In genomic region chr2:160920791-160921303, GRCh38 we compare ENCODE assay signal across 12 cellular contexts.
DNase-seq lines count a peak whose midpoint lies in the region; ATAC-seq and TF ChIP-seq lines count a peak whose summit lies in the region.
"Had no signal": no experiment of that assay in that cellular context is flagged by ENCODE, and none has a peak within 500 bp of the region (broad histone marks: within the 10 kb centered on the region; RNA-seq: fewer than 3 reads in every experiment).

No MANE protein-coding gene starts in this region.

- H3K27ac ChIP-seq in heart left ventricle, result peak overlapping the region in 9 of 12 donors; percentile 37 to 73 (median 59)
- H3K27ac ChIP-seq in prostate gland, result peak overlapping the region; percentile 9 to 25

- peak; percentile 55 for DNase-seq in BE2C
- peak; percentile 21 to 58 (median 48) for DNase-seq in heart left ventricle
- no peak for DNase-seq in prostate gland (ENCODE audit: low spot score)
- DNase-seq in NCI-H2081 treated with DMSO at 0.1 percent for 48 hours (lab: John Stamatoyannopoulos, UW), result no peak
- no peak for DNase-seq in foreskin melanocyte
- DNase-seq in NCI-H1436 treated with DMSO at 0.1 percent for 48 hours (lab: John Stamatoyannopoulos, UW), result no peak
- DNase-seq in AML-193 (lab: John Stamatoyannopoulos, UW), result no peak
- DNase-seq: CD4-positive, alpha-beta T cell; immature natural killer cell; NCI-H146; stimulated activated naive CD8-positive, alpha-beta T cell treated with anti-CD3 and anti-CD28 coated beads, Interleukin-15, Interleukin-2, amounts not matched to agents 100 U/mL and 50 U/mL, for 24 hours had no signal

- intact Hi-C loops in heart left ventricle (cut with DNase I), result loop anchor here in 3 of 10 donors (2.0 to 10.0 kb wide), 3 partner anchors 44 to 596 kb away; no protein-coding TSS in a partner anchor
- intact Hi-C loops in prostate gland (cut with DNase I), result no loop called here

- WGBS in heart left ventricle, 4 donors, result 35 to 62% (median 50%) methylated on average over 8 of the region's 8 CpGs
- WGBS in prostate gland, result 65% methylated on average over 8 of the region's 8 CpGs

- peaks cover 16% of the 10 kb centered on the region for H3K4me1 ChIP-seq in BE2C
- H3K4me1 ChIP-seq in heart left ventricle, result peaks cover 0 to 45% (median 18%) of the 10 kb centered on the region in 12 donors
- H3K4me1 ChIP-seq in prostate gland (replicated peaks), result no peaks in the 10 kb centered on the region

- TF ChIP-seq CTCF in BE2C (IDR thresholded peaks at IDR 0.05; ENCODE audit: low read depth, low read length) (no peak), WI38 (IDR thresholded peaks at IDR 0.05; ENCODE audit: low read depth, low read length) (no peak), heart left ventricle (IDR thresholded peaks at IDR 0.05) (no peak), prostate gland (IDR thresholded peaks at IDR 0.05) (no peak)

- ATAC-seq in heart left ventricle, result peak; percentile 57 to 86 (median 73)
- ATAC-seq: stimulated activated naive CD8-positive, alpha-beta T cell treated with anti-CD3 and anti-CD28 coated beads, Interleukin-15, Interleukin-2, amounts not matched to agents 100 U/mL and 50 U/mL, for 24 hours had no signal

- no peak for TF ChIP-seq POLR2A in heart left ventricle (IDR thresholded peaks at IDR 0.05)
- TF ChIP-seq POLR2A in prostate gland (IDR thresholded peaks at IDR 0.05), result no peak

- H3K4me3 ChIP-seq in BE2C (ENCODE audit: low read depth, low read length), result no peak overlapping the region
- peak overlapping the region; percentile 38 for H3K4me3 ChIP-seq in WI38 (ENCODE audit: low read depth, low read length)
- peak overlapping the region in 1 of 12 donors; percentile 19 for H3K4me3 ChIP-seq in heart left ventricle
- H3K4me3 ChIP-seq in prostate gland, result no peak overlapping the region

- no peaks in the 10 kb centered on the region for H3K27me3 ChIP-seq in BE2C
- no peaks in the 10 kb centered on the region for H3K27me3 ChIP-seq in heart left ventricle
- no peaks in the 10 kb centered on the region for H3K27me3 ChIP-seq in prostate gland (replicated peaks; ENCODE audit: insufficient read depth)

- no peaks in the 10 kb centered on the region for H3K9me3 ChIP-seq in BE2C
- no peaks in the 10 kb centered on the region for H3K9me3 ChIP-seq in heart left ventricle
- H3K9me3 ChIP-seq in prostate gland, result no peaks in the 10 kb centered on the region

- H3K36me3 ChIP-seq in BE2C, result no peaks in the 10 kb centered on the region
- no peaks in the 10 kb centered on the region for H3K36me3 ChIP-seq in heart left ventricle
- no peaks in the 10 kb centered on the region for H3K36me3 ChIP-seq in prostate gland

Comparison
In these comparisons a context has a peak if more than half of its experiments do, and no peak if none do; other contexts are left out.
1. DNase-seq: peak in BE2C (single experiment) and heart left ventricle (5 of 5); none in prostate gland (single experiment), NCI-H2081 treated with DMSO at 0.1 percent for 48 hours (single experiment), foreskin melanocyte (single experiment), NCI-H1436 treated with DMSO at 0.1 percent for 48 hours (single experiment) and AML-193 (0 of 2).